In the genomic region with DNA sequence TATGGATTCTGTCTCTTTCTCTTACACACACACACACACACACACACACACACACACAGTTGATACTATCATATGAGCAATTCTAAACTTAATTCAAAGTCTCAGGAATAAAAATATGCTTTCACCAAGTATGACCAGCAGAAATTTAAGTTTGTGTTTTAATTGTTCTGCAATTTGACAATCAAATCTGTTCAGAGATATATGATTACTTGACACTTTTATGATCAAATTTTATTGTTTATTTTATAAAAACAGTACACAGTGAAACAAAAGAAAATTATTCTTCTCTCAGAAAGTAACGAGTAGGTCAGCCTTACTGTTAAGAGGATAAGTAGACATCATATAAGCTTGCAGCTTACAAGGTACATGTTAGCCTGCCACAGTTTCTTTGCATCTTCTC, we compare ENCODE assay signal across 1 cellular context.
TF ChIP-seq lines count a peak whose summit lies in the region.

No MANE protein-coding gene starts in this region.

TF ChIP-seq in HepG2, 621 proteins besides CTCF, POLR2A, EP300 and RAD21 (continued from another document):
- TF ChIP-seq, protein P1, sequence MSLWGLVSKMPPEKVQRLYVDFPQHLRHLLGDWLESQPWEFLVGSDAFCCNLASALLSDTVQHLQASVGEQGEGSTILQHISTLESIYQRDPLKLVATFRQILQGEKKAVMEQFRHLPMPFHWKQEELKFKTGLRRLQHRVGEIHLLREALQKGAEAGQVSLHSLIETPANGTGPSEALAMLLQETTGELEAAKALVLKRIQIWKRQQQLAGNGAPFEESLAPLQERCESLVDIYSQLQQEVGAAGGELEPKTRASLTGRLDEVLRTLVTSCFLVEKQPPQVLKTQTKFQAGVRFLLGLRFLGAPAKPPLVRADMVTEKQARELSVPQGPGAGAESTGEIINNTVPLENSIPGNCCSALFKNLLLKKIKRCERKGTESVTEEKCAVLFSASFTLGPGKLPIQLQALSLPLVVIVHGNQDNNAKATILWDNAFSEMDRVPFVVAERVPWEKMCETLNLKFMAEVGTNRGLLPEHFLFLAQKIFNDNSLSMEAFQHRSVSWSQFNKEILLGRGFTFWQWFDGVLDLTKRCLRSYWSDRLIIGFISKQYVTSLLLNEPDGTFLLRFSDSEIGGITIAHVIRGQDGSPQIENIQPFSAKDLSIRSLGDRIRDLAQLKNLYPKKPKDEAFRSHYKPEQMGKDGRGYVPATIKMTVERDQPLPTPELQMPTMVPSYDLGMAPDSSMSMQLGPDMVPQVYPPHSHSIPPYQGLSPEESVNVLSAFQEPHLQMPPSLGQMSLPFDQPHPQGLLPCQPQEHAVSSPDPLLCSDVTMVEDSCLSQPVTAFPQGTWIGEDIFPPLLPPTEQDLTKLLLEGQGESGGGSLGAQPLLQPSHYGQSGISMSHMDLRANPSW (CRISPR knock-in tag; IDR thresholded peaks at IDR 0.05; ENCODE audit: borderline replicate concordance), result no peak
- TF ChIP-seq GFI1 (CRISPR knock-in tag; IDR thresholded peaks at IDR 0.05; ENCODE audit: borderline replicate concordance) (no peak), MAFF (IDR thresholded peaks at IDR 0.05; ENCODE audit: low read depth, low read length) (peak; percentile 38; the same call in 1 of the 2 replicates), NR2F6 (IDR thresholded peaks at IDR 0.05) (no peak), NR2F6 (CRISPR knock-in tag; IDR thresholded peaks at IDR 0.05) (no peak), NFKB2 (CRISPR knock-in tag; IDR thresholded peaks at IDR 0.05; ENCODE audit: borderline replicate concordance) (no peak)
